In genomic region chr20:46694484-46694883, GRCh38 we compare ENCODE assay signal across 12 cellular contexts. TPM values are rescaled to one million over a fixed set of nuclear protein-coding genes. Genes with fewer than 3 reads are reported as not detected.
DNase-seq lines count a peak whose midpoint lies in the region; ATAC-seq and TF ChIP-seq lines count a peak whose summit lies in the region.
"Had no signal": no experiment of that assay in that cellular context is flagged by ENCODE, and none has a peak within 500 bp of the region (broad histone marks: within the 10 kb centered on the region; RNA-seq: fewer than 3 reads in every experiment).

No MANE protein-coding gene starts in this region.

- TF ChIP-seq CTCF in PC-3 (conservative IDR thresholded peaks at IDR 0.05; ENCODE audit: low read depth, low read length): no peak

- intact Hi-C loops in PC-3 (cut with micrococcal nuclease): no loop called here
- intact Hi-C loops in sciatic nerve (cut with DNase I): loop anchor here (2.0 kb wide), 1 partner anchor 32 kb away; no protein-coding TSS in a partner anchor

- H4K20me1 ChIP-seq in PC-3 (ENCODE audit: low read length): no peaks in the 10 kb centered on the region

- H3K9me3 ChIP-seq in PC-3 (ENCODE audit: low read length): no peaks in the 10 kb centered on the region

- POLR2A ChIA-PET in PC-3 (lab: Charles Lee; ENCODE audit: unreplicated experiment): no interaction called here

- peaks cover 5% of the 10 kb centered on the region for H3K4me1 ChIP-seq in PC-3 (ENCODE audit: insufficient read depth, low read length)

- no peak overlapping the region for H3K4me2 ChIP-seq in PC-3 (ENCODE audit: low read length)

- H3K4me3 ChIP-seq in PC-3 (ENCODE audit: low read length): no peak overlapping the region

- no peak overlapping the region for H3K9ac ChIP-seq in PC-3 (ENCODE audit: low read length)

- no peaks in the 10 kb centered on the region for H3K9me2 ChIP-seq in PC-3 (replicated peaks; ENCODE audit: low read length)

- no peak overlapping the region for H3K27ac ChIP-seq in PC-3 (ENCODE audit: low read length)
- H3K27ac ChIP-seq: 22Rv1 had no signal

- peak overlapping the region; percentile 23; the same call in 1 of the 2 replicates for H2AFZ ChIP-seq in PC-3 (ENCODE audit: low read length)

- CTCF ChIA-PET in PC-3 (lab: Charles Lee): no interaction called here

- H3F3A ChIP-seq in PC-3 (ENCODE audit: low read length, unreplicated experiment): no peaks in the 10 kb centered on the region

- DNase-seq in DMS53 (lab: John Stamatoyannopoulos, UW) (peak; percentile 47), DMS53 treated with DMSO at 0.1 percent for 48 hours (lab: John Stamatoyannopoulos, UW; ENCODE audit: unreplicated experiment) (no peak), PC-3 (peak; percentile 25), fibroblast of peridontal ligament (ENCODE audit: extremely low read depth) (peak; percentile 44), sciatic nerve (ENCODE audit: low spot score) (no peak), DMS153 treated with DMSO at 0.1 percent for 48 hours (lab: John Stamatoyannopoulos, UW; ENCODE audit: unreplicated experiment) (no peak), NCI-H748 treated with DMSO at 0.1 percent for 48 hours (lab: John Stamatoyannopoulos, UW) (no peak)
- DNase-seq: activated T-cell treated with anti-CD3 and anti-CD28 coated beads, Interleukin-2, amount 50 U/mL, for 48 hours; NCI-H774; stimulated activated naive B cell treated with anti-CD40 and anti-IgM and Interleukin-4, amounts not matched to agents 10 μg/mL and 1 μg/mL and 100 μg/mL, for 72 hours had no signal

- H3K36me3 ChIP-seq in PC-3 (ENCODE audit: low read depth, low read length): no peaks in the 10 kb centered on the region

- H3K79me2 ChIP-seq in PC-3 (ENCODE audit: low read length): no peaks in the 10 kb centered on the region

- BruUV-seq in PC-3 (replicated peaks; lab: Mats Ljungman, UMichigan): no TSS peak

- ATAC-seq in PC-3 (no peak), sciatic nerve (peak; percentile 21), GM18502 (IDR thresholded peaks at IDR 0.05; ENCODE audit: poor library complexity, unreplicated experiment) (no peak)

- no peaks in the 10 kb centered on the region for H3K27me3 ChIP-seq in PC-3 (ENCODE audit: low read length)

RNA-seq across cellular contexts. Expression of gene TP53RK, which starts 5.2 kb away (rescaled TPM):
- total RNA-seq in PC-3 (2014; rRNA removed): 41.4 and 48.1 TPM in 2 replicates
- 10.4 TPM for total RNA-seq in sciatic nerve

RNA-seq across cellular contexts. Expression of gene SLC2A10, which starts 15.0 kb away (rescaled TPM):
- total RNA-seq in PC-3 (2014; rRNA removed) (9.6 and 10.8 TPM in 2 replicates), sciatic nerve (14.7 TPM)

RNA-seq across cellular contexts. Expression of gene SLC13A3, which starts 43.2 kb away (rescaled TPM):
- not detected in 2 replicates for total RNA-seq in PC-3 (2014; rRNA removed)
- 21.0 TPM for total RNA-seq in sciatic nerve

Comparison
In these comparisons a context has a peak if more than half of its experiments do, and no peak if none do; other contexts are left out.
1. DNase-seq: peak in DMS53 (single experiment), PC-3 (single experiment) and fibroblast of peridontal ligament (single experiment); none in DMS53 treated with DMSO at 0.1 percent for 48 hours (single experiment), sciatic nerve (single experiment), DMS153 treated with DMSO at 0.1 percent for 48 hours (single experiment) and NCI-H748 treated with DMSO at 0.1 percent for 48 hours (single experiment).
2. RNA of gene SLC13A3, which starts 43.2 kb away (total RNA-seq): 21.0 TPM in sciatic nerve (single experiment); not detected in PC-3; every median in the first group is over 10 times any median in the second.